ENCODE assay signal across 8 cellular contexts in the genomic region with DNA sequence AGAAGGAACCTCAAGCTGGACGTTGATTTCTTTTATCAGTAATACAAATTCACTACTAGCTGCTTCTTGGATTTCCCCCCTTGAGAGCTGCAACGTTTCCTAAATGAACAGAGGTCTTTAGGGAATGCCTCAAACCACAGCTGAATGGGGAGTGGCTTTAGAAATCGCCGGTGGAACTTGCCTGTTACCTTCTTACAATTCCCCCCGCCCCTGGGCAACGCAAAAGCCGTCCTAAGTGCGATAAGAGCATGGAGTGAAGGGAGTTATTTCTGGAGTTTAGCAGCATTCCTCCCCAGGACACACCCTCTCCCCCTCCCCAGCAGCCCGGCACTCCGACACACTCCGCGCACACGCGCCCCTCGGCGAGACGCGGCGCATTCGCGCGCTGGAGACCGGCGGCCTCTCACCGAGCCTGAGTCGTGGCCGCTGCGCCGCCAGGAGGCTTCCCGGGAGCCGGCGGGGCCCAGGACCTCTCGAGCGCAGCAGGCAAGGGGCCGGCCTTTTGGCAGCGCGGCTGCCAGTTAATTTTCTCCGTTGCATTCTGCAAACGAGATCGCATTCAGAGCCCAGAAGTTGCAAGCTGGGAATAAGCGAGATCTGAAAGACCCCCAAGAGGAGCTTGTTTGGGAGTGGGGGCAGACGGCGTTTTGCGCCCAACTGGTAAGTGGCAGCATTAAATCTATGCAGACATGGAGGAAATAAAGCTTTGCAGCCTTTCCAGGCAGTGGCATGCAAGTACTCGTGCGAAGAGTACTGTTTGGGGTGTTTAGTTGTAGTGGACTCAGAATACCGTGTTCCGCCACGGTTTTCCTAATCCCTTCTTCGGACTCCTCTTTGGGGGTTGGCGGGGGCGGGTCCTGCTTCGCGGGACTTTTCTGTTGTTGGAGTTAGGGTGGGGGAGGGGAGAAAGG.
DNase-seq lines count a peak whose midpoint lies in the region; ATAC-seq, FAIRE-seq and TF ChIP-seq lines count a peak whose summit lies in the region.

No MANE protein-coding gene starts in this region.

- H3K27me3 Mint-ChIP-seq in activated CD4-positive, alpha-beta T cell treated with anti-CD3 and anti-CD28 coated beads, Interleukin-2, amount 10 ng/mL, durations not matched to agents 7 days and 5 days = peaks cover 72% of the 10 kb centered on the region

- no peaks in the 10 kb centered on the region for H3K36me3 Mint-ChIP-seq in activated CD4-positive, alpha-beta T cell treated with anti-CD3 and anti-CD28 coated beads, Interleukin-2, amount 10 ng/mL, durations not matched to agents 7 days and 5 days (ENCODE audit: low read depth)

- no peaks in the 10 kb centered on the region for H3K9me3 Mint-ChIP-seq in activated CD4-positive, alpha-beta T cell treated with anti-CD3 and anti-CD28 coated beads, Interleukin-2, amount 10 ng/mL, durations not matched to agents 7 days and 5 days

- peak overlapping the region; percentile 19 for H3K4me3 Mint-ChIP-seq in activated CD4-positive, alpha-beta T cell treated with anti-CD3 and anti-CD28 coated beads, Interleukin-2, amount 10 ng/mL, durations not matched to agents 7 days and 5 days

- POLR2A ChIA-PET in activated CD4-positive, alpha-beta T cell treated with anti-CD3 and anti-CD28 coated beads, Interleukin-2, amount 10 ng/mL, durations not matched to agents 7 days and 5 days (lab: Charles Lee) = no interaction called here

- DNase-seq in activated CD4-positive, alpha-beta T cell treated with anti-CD3 and anti-CD28 coated beads, Interleukin-2, amount 10 ng/mL, durations not matched to agents 7 days and 5 days = no peak
- no peak for DNase-seq in activated CD4-positive, alpha-beta T cell treated with anti-CD3 and anti-CD28 coated beads, Interleukin-2, amount 50 U/mL, for 1 hour
- peak; percentile 70 for DNase-seq in NCI-H2171 (lab: John Stamatoyannopoulos, UW)
- peak; percentile 33 for DNase-seq in bronchial epithelial cell (ENCODE audit: low read depth)
- DNase-seq in iris pigment epithelial cell (ENCODE audit: low read depth) = peak; percentile 71
- peak; percentile 34 for DNase-seq in small intestine
- DNase-seq in KG1 (lab: John Stamatoyannopoulos, UW) = no peak

- peaks cover 14% of the 10 kb centered on the region for H3K4me1 Mint-ChIP-seq in activated CD4-positive, alpha-beta T cell treated with anti-CD3 and anti-CD28 coated beads, Interleukin-2, amount 10 ng/mL, durations not matched to agents 7 days and 5 days

- FAIRE-seq in bronchial epithelial cell (lab: Jason Lieb, UNC) (no peak), small intestine (lab: Jason Lieb, UNC) (no peak)

- CTCF ChIA-PET in activated CD4-positive, alpha-beta T cell treated with anti-CD3 and anti-CD28 coated beads, Interleukin-2, amount 10 ng/mL, durations not matched to agents 7 days and 5 days (lab: Charles Lee) = interaction anchor here (0.6 kb wide), 1 partner anchor 734 kb away, joined by 3 read pairs; no protein-coding TSS in a partner anchor

- WGBS in small intestine, 3 donors = 0 to 2% (median 1%) methylated on average over 53 to 54 of the region's 54 CpGs

- peaks cover 0 to 4% of the 10 kb centered on the region in 2 donors for H3K4me1 ChIP-seq in small intestine (ENCODE audit: control insufficient read depth in 2 of 2, insufficient read depth in 1 of 2, low read depth in 1 of 2, low read length in 1 of 2)

- H3K27me3 ChIP-seq in bronchial epithelial cell (ENCODE audit: control insufficient read depth, insufficient read depth, low read length) = no peaks in the 10 kb centered on the region
- peaks cover 0 to 5% of the 10 kb centered on the region in 2 donors for H3K27me3 ChIP-seq in small intestine (ENCODE audit: control insufficient read depth in 2 of 2, insufficient read depth in 2 of 2, low read length in 2 of 2)

- H3K27ac ChIP-seq in small intestine (ENCODE audit: low read depth in 1 of 2, low read length in 1 of 2) = no peak overlapping the region

- no peaks in the 10 kb centered on the region for H3K9me3 ChIP-seq in small intestine (ENCODE audit: control insufficient read depth, low read depth)

- H3K4me3 ChIP-seq in bronchial epithelial cell (ENCODE audit: low read depth, low read length) (peak overlapping the region; percentile 47), small intestine (ENCODE audit: low read depth in 1 of 2, low read length in 2 of 2) (peak overlapping the region; percentile 26 to 40)

- peak; percentile 54 for TF ChIP-seq CTCF in bronchial epithelial cell (IDR thresholded peaks at IDR 0.05; ENCODE audit: insufficient read depth, low read length, severe bottlenecking)

- ATAC-seq in HG02678 (IDR thresholded peaks at IDR 0.05; ENCODE audit: unreplicated experiment) = no peak

- H3K36me3 ChIP-seq in bronchial epithelial cell (ENCODE audit: control insufficient read depth, insufficient read depth, low read length) = no peaks in the 10 kb centered on the region
- no peaks in the 10 kb centered on the region for H3K36me3 ChIP-seq in small intestine (ENCODE audit: control insufficient read depth in 2 of 2, insufficient read depth in 2 of 2, low read length in 2 of 2)

- no peak overlapping the region for H3K27ac Mint-ChIP-seq in activated CD4-positive, alpha-beta T cell treated with anti-CD3 and anti-CD28 coated beads, Interleukin-2, amount 10 ng/mL, durations not matched to agents 7 days and 5 days

Comparison
In these comparisons a context has a peak if more than half of its experiments do, and no peak if none do; other contexts are left out.
1. DNase-seq: peak in NCI-H2171 (single experiment), bronchial epithelial cell (single experiment), iris pigment epithelial cell (single experiment) and small intestine (single experiment); none in activated CD4-positive, alpha-beta T cell treated with anti-CD3 and anti-CD28 coated beads, Interleukin-2, amount 10 ng/mL, durations not matched to agents 7 days and 5 days (single experiment), activated CD4-positive, alpha-beta T cell treated with anti-CD3 and anti-CD28 coated beads, Interleukin-2, amount 50 U/mL, for 1 hour (single experiment) and KG1 (single experiment).